ENCODE assay signal across 9 cellular contexts in the genomic region with DNA sequence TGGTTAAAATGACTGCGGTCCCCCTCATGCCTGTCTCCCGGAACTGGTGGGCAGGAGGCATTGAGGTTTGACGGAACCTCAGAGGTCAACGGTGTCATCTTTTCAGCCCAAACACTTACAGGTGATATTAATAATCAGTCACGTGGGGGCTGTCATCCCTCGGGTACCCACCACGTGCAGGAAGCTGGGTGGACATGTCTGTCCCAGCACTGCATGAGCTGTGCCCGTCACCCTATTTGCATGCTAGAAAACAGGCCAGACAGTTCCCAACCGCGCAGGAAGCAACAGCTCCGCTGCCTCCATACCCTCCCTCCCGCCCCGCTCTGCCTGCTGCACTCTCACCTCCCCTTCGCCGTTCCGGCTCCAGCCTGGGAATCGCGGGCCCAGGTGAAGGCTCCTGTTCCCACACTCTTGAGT. TPM values are rescaled to one million over a fixed set of nuclear protein-coding genes. Genes with fewer than 3 reads are reported as not detected.
DNase-seq lines count a peak whose midpoint lies in the region; ATAC-seq and TF ChIP-seq lines count a peak whose summit lies in the region.
"Had no signal": no experiment of that assay in that cellular context is flagged by ENCODE, and none has a peak within 500 bp of the region (broad histone marks: within the 10 kb centered on the region; RNA-seq: fewer than 3 reads in every experiment).

No MANE protein-coding gene starts in this region.

- peak overlapping the region; percentile 48 for H3K27ac Mint-ChIP-seq in activated T-helper 17 cell treated with anti-CD3 and anti-CD28 coated beads, Interleukin-2, amount 50 U/mL, for 72 hours
- no peak overlapping the region for H3K27ac Mint-ChIP-seq in nephron

- no CpG with 5 or more reads among the region's 18 CpGs for WGBS in mesendoderm (ENCODE audit: extremely low coverage, insufficient coverage, low lambda C conversion rate)

- no peak overlapping the region for H3K4ac ChIP-seq in mesendoderm (ENCODE audit: low read depth, low read length)

- no peaks in the 10 kb centered on the region for H3K36me3 Mint-ChIP-seq in activated T-helper 17 cell treated with anti-CD3 and anti-CD28 coated beads, Interleukin-2, amount 50 U/mL, for 72 hours (ENCODE audit: low read depth)
- H3K36me3 Mint-ChIP-seq in nephron (ENCODE audit: low read depth): peaks cover 18% of the 10 kb centered on the region

- H3K79me1 ChIP-seq in mesendoderm (ENCODE audit: low read length): no peaks in the 10 kb centered on the region

- peak overlapping the region; percentile 76 for H3K4me3 Mint-ChIP-seq in activated T-helper 17 cell treated with anti-CD3 and anti-CD28 coated beads, Interleukin-2, amount 50 U/mL, for 72 hours
- peak overlapping the region in 2 of 3 experiments; percentile 56 to 57 for H3K4me3 Mint-ChIP-seq in nephron

- no peak overlapping the region for H2BK5ac ChIP-seq in mesendoderm (ENCODE audit: low read length)

- H2BK15ac ChIP-seq in mesendoderm (replicated peaks; ENCODE audit: low read depth): no peak overlapping the region

- no peak overlapping the region for H3K4me3 ChIP-seq in mesendoderm (ENCODE audit: low read length)

- no peak overlapping the region for H4K8ac ChIP-seq in mesendoderm (ENCODE audit: low read depth, low read length)

- TF ChIP-seq CTCF in nephron (IDR thresholded peaks at IDR 0.05; ENCODE audit: unreplicated experiment in 3 of 3): no peak

- no peak overlapping the region for H3K9ac ChIP-seq in mesendoderm (ENCODE audit: low read length)

- ATAC-seq in GM18498 (IDR thresholded peaks at IDR 0.05; ENCODE audit: unreplicated experiment) (peak; percentile 50), HG03175 (IDR thresholded peaks at IDR 0.05; ENCODE audit: unreplicated experiment) (peak; percentile 46)
- ATAC-seq in activated T-helper 17 cell treated with anti-CD3 and anti-CD28 coated beads, Interleukin-2, amount 50 U/mL, for 72 hours (replicated peaks): peak; percentile 60

- peaks cover 7% of the 10 kb centered on the region for H3K27me3 Mint-ChIP-seq in activated T-helper 17 cell treated with anti-CD3 and anti-CD28 coated beads, Interleukin-2, amount 50 U/mL, for 72 hours
- peaks cover 66% of the 10 kb centered on the region for H3K27me3 Mint-ChIP-seq in nephron (ENCODE audit: low read depth)

- peaks cover 3% of the 10 kb centered on the region for H3K27me3 ChIP-seq in mesendoderm (ENCODE audit: insufficient read depth, low read length, poor library complexity)

- no peak overlapping the region for H2BK120ac ChIP-seq in mesendoderm (ENCODE audit: low read depth, low read length)

- no peak overlapping the region for H3K4me2 ChIP-seq in mesendoderm (ENCODE audit: low read length)

- H3K23ac ChIP-seq in mesendoderm (ENCODE audit: low read length): no peak overlapping the region

- H3K79me2 ChIP-seq in mesendoderm (ENCODE audit: control insufficient read depth, insufficient read depth, low read length): no peaks in the 10 kb centered on the region

- no peaks in the 10 kb centered on the region for H3K4me1 Mint-ChIP-seq in activated T-helper 17 cell treated with anti-CD3 and anti-CD28 coated beads, Interleukin-2, amount 50 U/mL, for 72 hours
- peaks cover 9% of the 10 kb centered on the region for H3K4me1 Mint-ChIP-seq in nephron

- no peak overlapping the region for H3K56ac ChIP-seq in mesendoderm (ENCODE audit: low read length)

- H4K5ac ChIP-seq in mesendoderm (ENCODE audit: low read length): no peak overlapping the region

- no peak overlapping the region for H3K18ac ChIP-seq in mesendoderm (ENCODE audit: low read length)

- no peaks in the 10 kb centered on the region for H3K4me1 ChIP-seq in mesendoderm (ENCODE audit: control insufficient read depth, low read depth, low read length)

- no peaks in the 10 kb centered on the region for H3K9me3 Mint-ChIP-seq in activated T-helper 17 cell treated with anti-CD3 and anti-CD28 coated beads, Interleukin-2, amount 50 U/mL, for 72 hours
- no peaks in the 10 kb centered on the region for H3K9me3 Mint-ChIP-seq in nephron

- DNase-seq in NCI-H345 treated with DMSO at 0.1 percent for 48 hours (lab: John Stamatoyannopoulos, UW; ENCODE audit: unreplicated experiment) (no peak), NCI-H446 treated with DMSO at 0.1 percent for 48 hours (lab: John Stamatoyannopoulos, UW) (no peak), EL (no peak), mesendoderm (no peak)

- no peak overlapping the region for H2AK5ac ChIP-seq in mesendoderm (ENCODE audit: low read length)

- peaks cover under 1% of the 10 kb centered on the region for H3K36me3 ChIP-seq in mesendoderm (ENCODE audit: control insufficient read depth, insufficient read depth, low read length)

- no peak overlapping the region for H3K27ac ChIP-seq in mesendoderm (ENCODE audit: low read depth, low read length)
- H3K27ac ChIP-seq: epithelial cell of prostate had no signal

RNA-seq across cellular contexts. Expression of a gene that starts 1.4 kb away (rescaled TPM):
- total RNA-seq in activated T-helper 17 cell treated with anti-CD3 and anti-CD28 coated beads, Interleukin-2, amount 50 U/mL, for 72 hours: 1 to 10 TPM; 5.9 to 7.9 TPM
- polyA plus RNA-seq in mesendoderm (2013, experiment 1 of 2): 8.9 TPM
- 9.5 TPM for polyA plus RNA-seq in mesendoderm (2013, experiment 2 of 2)

RNA-seq across cellular contexts. Expression of a gene that starts 7.2 kb away (rescaled TPM):
- total RNA-seq in activated T-helper 17 cell treated with anti-CD3 and anti-CD28 coated beads, Interleukin-2, amount 50 U/mL, for 72 hours: 10 to 100 TPM; 12.4 to 28.5 TPM
- polyA plus RNA-seq in mesendoderm (2013, experiment 1 of 2): 46.4 TPM
- polyA plus RNA-seq in mesendoderm (2013, experiment 2 of 2): 48.0 TPM

RNA-seq across cellular contexts. Expression of a gene that starts 9.9 kb away (rescaled TPM):
- 1 to 10 TPM in 1 of 2 donors, not detected in 1; 1.0 TPM for total RNA-seq in activated T-helper 17 cell treated with anti-CD3 and anti-CD28 coated beads, Interleukin-2, amount 50 U/mL, for 72 hours
- polyA plus RNA-seq in mesendoderm (2013, experiment 1 of 2): 0.25 TPM
- polyA plus RNA-seq in mesendoderm (2013, experiment 2 of 2): 0.39 TPM

RNA-seq across cellular contexts. Expression of a gene that starts 18.5 kb away (rescaled TPM):
- 10 to 100 TPM; 41.2 to 79.6 TPM for total RNA-seq in activated T-helper 17 cell treated with anti-CD3 and anti-CD28 coated beads, Interleukin-2, amount 50 U/mL, for 72 hours
- polyA plus RNA-seq in mesendoderm (2013, experiment 1 of 2): 32.7 TPM
- polyA plus RNA-seq in mesendoderm (2013, experiment 2 of 2): 32.2 TPM

RNA-seq across cellular contexts. Expression of a gene that starts 19.3 kb away (rescaled TPM):
- 10 to 100 TPM; 23.0 to 37.3 TPM for total RNA-seq in activated T-helper 17 cell treated with anti-CD3 and anti-CD28 coated beads, Interleukin-2, amount 50 U/mL, for 72 hours
- polyA plus RNA-seq in mesendoderm (2013, experiment 1 of 2): 29.8 TPM
- 29.2 TPM for polyA plus RNA-seq in mesendoderm (2013, experiment 2 of 2)
